ENCODE assay signal across 21 cellular contexts in the genomic region with DNA sequence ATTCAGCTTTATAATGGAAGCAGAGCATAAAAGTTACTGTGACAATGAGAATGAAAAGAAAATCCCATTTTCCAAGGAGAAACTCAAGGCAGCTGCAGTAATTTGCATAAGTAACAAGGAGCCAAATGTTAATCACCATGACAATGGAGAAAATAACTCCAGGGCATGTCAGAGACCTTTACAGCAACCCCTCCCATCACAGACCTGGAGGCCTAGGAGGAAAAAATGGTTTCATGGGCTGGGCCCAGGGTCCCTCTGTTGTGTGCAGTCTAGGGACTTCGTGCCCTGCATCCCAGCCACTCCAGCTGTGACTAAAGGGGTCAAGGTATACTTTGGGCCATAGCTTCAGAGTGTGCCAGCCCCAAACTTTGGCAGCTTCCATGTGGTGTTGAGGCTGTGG.
"Had no signal": no experiment of that assay in that cellular context is flagged by ENCODE, and none has a peak within 500 bp of the region (broad histone marks: within the 10 kb centered on the region; RNA-seq: fewer than 3 reads in every experiment).

No MANE protein-coding gene starts in this region.

- H3K4me3 ChIP-seq: colonic mucosa, esophagus muscularis mucosa, gastrocnemius medialis, heart left ventricle, hepatocyte, left lung, lower lobe of right lung had no signal

- H3K4me1 Mint-ChIP-seq: naive thymus-derived CD4-positive, alpha-beta T cell had no signal

- H3K9me3 ChIP-seq: colonic mucosa, esophagus muscularis mucosa, gastrocnemius medialis, heart left ventricle, lower lobe of right lung had no signal

- ATAC-seq: effector memory CD8-positive, alpha-beta T cell; foreskin keratinocyte; gastrocnemius medialis; heart left ventricle; left cardiac atrium; left lung; left ventricle myocardium superior; lower lobe of right lung; naive thymus-derived CD4-positive, alpha-beta T cell had no signal

- FAIRE-seq: endothelial cell of umbilical vein, islet of Langerhans, keratinocyte had no signal

- H3K4me2 ChIP-seq: hepatocyte had no signal

- H3K27ac Mint-ChIP-seq: dendritic cell treated with granulocyte-macrophage colony-stimulating factor and Interleukin-4, amounts not matched to agents 40 ng/mL and 50 ng/mL, for 4 days; effector memory CD8-positive, alpha-beta T cell had no signal

- H3K9me3 Mint-ChIP-seq: effector memory CD8-positive, alpha-beta T cell had no signal

- H3K36me3 ChIP-seq: colonic mucosa, esophagus muscularis mucosa, gastrocnemius medialis, heart left ventricle, left lung, lower lobe of right lung had no signal

- DNase-seq: colonic mucosa; cortex of kidney; effector CD8-positive, alpha-beta T cell; effector memory CD8-positive, alpha-beta T cell; foreskin keratinocyte; gastrocnemius medialis; heart left ventricle; hypothalamus; left cardiac atrium; left lung; left ventricle myocardium superior; lower lobe of right lung; mesenchymal stem cell; midbrain; naive thymus-derived CD4-positive, alpha-beta T cell had no signal

- H3K4me1 ChIP-seq: colonic mucosa, esophagus muscularis mucosa, foreskin keratinocyte, gastrocnemius medialis, heart left ventricle, left lung, lower lobe of right lung had no signal

- H3K4me3 Mint-ChIP-seq: dendritic cell treated with granulocyte-macrophage colony-stimulating factor and Interleukin-4, amounts not matched to agents 40 ng/mL and 50 ng/mL, for 4 days; effector memory CD8-positive, alpha-beta T cell; naive thymus-derived CD4-positive, alpha-beta T cell had no signal

- H2AFZ ChIP-seq: hepatocyte had no signal

- H3K79me2 ChIP-seq: hepatocyte had no signal

- H3K27ac ChIP-seq: colonic mucosa, esophagus muscularis mucosa, foreskin keratinocyte, gastrocnemius medialis, heart left ventricle, hepatocyte, left lung, lower lobe of right lung had no signal

- H3K27me3 Mint-ChIP-seq: dendritic cell treated with granulocyte-macrophage colony-stimulating factor and Interleukin-4, amounts not matched to agents 40 ng/mL and 50 ng/mL, for 4 days; effector memory CD8-positive, alpha-beta T cell; naive thymus-derived CD4-positive, alpha-beta T cell had no signal

- H3K27me3 ChIP-seq: colonic mucosa, esophagus muscularis mucosa, foreskin keratinocyte, gastrocnemius medialis, heart left ventricle, hepatocyte, left lung had no signal
